Comparison of ENCODE assay signal across 8 cellular contexts in genomic region chr15:52208306-52208946, GRCh38. TPM values are rescaled to one million over a fixed set of nuclear protein-coding genes. Genes with fewer than 3 reads are reported as not detected.
DNase-seq lines count a peak whose midpoint lies in the region; ATAC-seq, FAIRE-seq and TF ChIP-seq lines count a peak whose summit lies in the region.

No MANE protein-coding gene starts in this region.

- in situ Hi-C loops in G401 (cut with HindIII; ENCODE audit: low sequenced_read_pairs) = no loop called here

- H3K4me1 ChIP-seq in astrocyte (ENCODE audit: insufficient read depth, low read length) = no peaks in the 10 kb centered on the region

- H3K27ac ChIP-seq in astrocyte (ENCODE audit: low read depth, low read length) = no peak overlapping the region

- no peak overlapping the region for H3K4me3 Mint-ChIP-seq in astrocyte (ENCODE audit: unreplicated experiment)

- H3K9me3 Mint-ChIP-seq in astrocyte (ENCODE audit: unreplicated experiment) = no peaks in the 10 kb centered on the region

- H3K36me3 Mint-ChIP-seq in astrocyte (ENCODE audit: low read depth, unreplicated experiment) = no peaks in the 10 kb centered on the region

- FAIRE-seq in astrocyte (lab: Jason Lieb, UNC) = no peak

- DNase-seq in G401 (ENCODE audit: low spot score) = peak; percentile 70
- DNase-seq in M059J (ENCODE audit: low read depth) = peak; percentile 68
- DNase-seq in T-helper 2 cell = peak; percentile 21 to 81 (median 57)
- DNase-seq in astrocyte (ENCODE audit: low read depth) = peak; percentile 26
- DNase-seq in iPS-NIHi11 (ENCODE audit: low spot score) = peak; percentile 88
- DNase-seq in stimulated activated CD4-positive, alpha-beta T cell treated with anti-CD3 and anti-CD28 coated beads, Interleukin-1b, Interleukin-23, amount 100 ng/mL, for 4 hours (ENCODE audit: low read depth in 2 of 2) = peak; percentile 57 to 65

- ATAC-seq in GM21825 (IDR thresholded peaks at IDR 0.05; ENCODE audit: unreplicated experiment) (peak; percentile 74), HG03097 (IDR thresholded peaks at IDR 0.05; ENCODE audit: low FRiP score, unreplicated experiment) (no peak)

- TF ChIP-seq CTCF in astrocyte (IDR thresholded peaks at IDR 0.05; ENCODE audit: insufficient read depth, low read depth, low read length) = peak; percentile 84

- no peaks in the 10 kb centered on the region for H3K79me2 ChIP-seq in astrocyte (ENCODE audit: insufficient read depth, low read length)

- H3K36me3 ChIP-seq in astrocyte (ENCODE audit: insufficient read depth, low read length) = no peaks in the 10 kb centered on the region

- H3K27me3 ChIP-seq in astrocyte (ENCODE audit: insufficient read depth, low read length) = no peaks in the 10 kb centered on the region

- no peak overlapping the region for H3K27ac Mint-ChIP-seq in astrocyte (ENCODE audit: unreplicated experiment)

- H3K4me1 Mint-ChIP-seq in astrocyte (ENCODE audit: low read depth, unreplicated experiment) = no peaks in the 10 kb centered on the region

- H4K20me1 ChIP-seq in astrocyte (ENCODE audit: insufficient read depth, low read length) = no peaks in the 10 kb centered on the region

- H3K4me2 ChIP-seq in astrocyte (ENCODE audit: low read length) = no peak overlapping the region

- no peaks in the 10 kb centered on the region for H3K27me3 Mint-ChIP-seq in astrocyte (ENCODE audit: low read depth, unreplicated experiment)

- no peak overlapping the region for H3K4me3 ChIP-seq in astrocyte (ENCODE audit: insufficient read depth, low read depth, low read length)

- no peak overlapping the region for H3K9ac ChIP-seq in astrocyte (ENCODE audit: low read length)

- H3K9me3 ChIP-seq in astrocyte (ENCODE audit: insufficient read depth, low read depth, low read length) = no peaks in the 10 kb centered on the region

- H2AFZ ChIP-seq in astrocyte (ENCODE audit: low read depth, low read length) = no peak overlapping the region

RNA-seq across cellular contexts. Expression of gene GNB5, which starts 17.2 kb away (rescaled TPM):
- total RNA-seq in G401 (2014; rRNA removed; shearing (Covaris generic)) = 37.1 and 50.7 TPM in 2 replicates
- total RNA-seq in M059J (2014; rRNA removed; shearing (Covaris generic)) = 37.8 and 47.5 TPM in 2 replicates
- 25.6 and 27.6 TPM in 2 replicates for total RNA-seq in astrocyte

Comparison
In these comparisons a context has a peak if more than half of its experiments do, and no peak if none do; other contexts are left out.
1. DNase-seq: peak in every context shown above with its lines; median percentile 88 in iPS-NIHi11; 70 in G401; 68 in M059J; 61 in stimulated activated CD4-positive, alpha-beta T cell treated with anti-CD3 and anti-CD28 coated beads, Interleukin-1b, Interleukin-23, amount 100 ng/mL, for 4 hours; 57 in T-helper 2 cell; 26 in astrocyte.